Comparison of ENCODE assay signal across 1 cellular context in genomic region chr16:23280483-23280967, GRCh38.
A peak's percentile ranks its signal among the peaks of the same experiment; 100 is the strongest.
TF ChIP-seq lines count a peak whose summit lies in the region.

No MANE protein-coding gene starts in this region.

TF ChIP-seq in K562, 482 proteins besides CTCF, POLR2A, EP300 and RAD21 (continued from another document):
- TF ChIP-seq ESRRB (CRISPR knock-in tag; IDR thresholded peaks at IDR 0.05; ENCODE audit: borderline replicate concordance) (no peak), POLR2AphosphoS5 (IDR thresholded peaks at IDR 0.05; ENCODE audit: control insufficient read depth, insufficient read depth, low read depth, low read length) (no peak), ZNF551 (CRISPR knock-in tag; IDR thresholded peaks at IDR 0.05) (no peak), RBM25 (IDR thresholded peaks at IDR 0.05; ENCODE audit: low read depth, low read length, severe bottlenecking) (peak; percentile 89), PHF8 (IDR thresholded peaks at IDR 0.05; ENCODE audit: borderline replicate concordance, low read length) (no peak), SRSF9 (IDR thresholded peaks at IDR 0.05; ENCODE audit: borderline replicate concordance, low read depth, low read length) (no peak), KDM1A (IDR thresholded peaks at IDR 0.05) (0 out of 4 replicates have a peak, but pooled peaks of 1 of the 2 experiments have one; percentile 11), MCM3 (IDR thresholded peaks at IDR 0.05) (no peak)
